8 cellular contexts compared by ENCODE assay signal in the genomic region with DNA sequence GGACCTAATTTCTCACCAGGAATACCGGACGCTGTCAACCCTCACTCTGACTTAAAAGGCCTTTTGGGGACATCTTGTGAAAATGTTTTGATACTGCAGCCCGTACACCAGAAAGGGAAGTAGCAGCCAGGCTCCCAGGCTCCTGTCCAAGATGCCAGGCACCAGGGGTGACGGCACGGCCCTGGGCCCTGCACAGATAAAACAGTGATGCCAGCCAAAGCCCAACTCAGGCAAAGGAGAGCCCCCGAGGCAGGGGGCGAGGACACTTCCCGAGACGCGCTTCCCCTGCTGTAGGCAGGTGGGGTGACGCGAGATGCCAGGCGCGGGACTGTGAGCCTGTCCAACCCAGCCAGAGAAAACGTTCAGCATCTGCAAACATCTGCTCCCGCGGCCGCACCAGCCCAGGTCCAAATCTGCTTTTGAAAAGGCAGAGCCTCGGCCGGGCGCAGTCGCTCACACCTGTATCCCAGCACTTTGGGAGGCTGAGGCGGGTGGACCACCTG.
DNase-seq lines count a peak whose midpoint lies in the region; ATAC-seq, FAIRE-seq and TF ChIP-seq lines count a peak whose summit lies in the region.

No MANE protein-coding gene starts in this region.

- no peaks in the 10 kb centered on the region for H3K79me2 ChIP-seq in OCI-LY1 (ENCODE audit: insufficient read depth, low read length)

- no peaks in the 10 kb centered on the region for H3F3A ChIP-seq in OCI-LY1 (ENCODE audit: insufficient read depth, low read length)

- TF ChIP-seq CTCF in OCI-LY1 (IDR thresholded peaks at IDR 0.05; ENCODE audit: low read length) (peak; percentile 60), fibroblast of mammary gland (conservative IDR thresholded peaks at IDR 0.05; ENCODE audit: control insufficient read depth, insufficient read depth, low read depth, low read length) (peak; percentile 7), retinal pigment epithelial cell (conservative IDR thresholded peaks at IDR 0.05; ENCODE audit: low read depth, low read length) (peak; percentile 19)

- H3K27me3 ChIP-seq in OCI-LY1 (ENCODE audit: insufficient read depth, low read length): no peaks in the 10 kb centered on the region; the same call in 1 of the 2 replicates

- H3K27ac ChIP-seq in OCI-LY1 (ENCODE audit: low read depth, low read length, poor library complexity, severe bottlenecking): no peak overlapping the region

- no peaks in the 10 kb centered on the region; the same call in 1 of the 2 replicates for H3K36me3 ChIP-seq in OCI-LY1 (ENCODE audit: insufficient read depth, low read length)

- no peaks in the 10 kb centered on the region for H4K20me1 ChIP-seq in OCI-LY1 (ENCODE audit: insufficient read depth, low read length)

- DNase-seq in fibroblast of mammary gland (ENCODE audit: low read depth) (peak; percentile 34), retinal pigment epithelial cell (ENCODE audit: low read depth) (no peak), iPS-NIHi11 (ENCODE audit: low spot score) (no peak), urothelium cell line (ENCODE audit: low spot score) (no peak)

- no peaks in the 10 kb centered on the region for H3K9me2 ChIP-seq in OCI-LY1 (ENCODE audit: low read depth, low read length)

- FAIRE-seq in urothelium cell line (lab: Jason Lieb, UNC): no peak

- H3K9me3 ChIP-seq in OCI-LY1 (ENCODE audit: low read length): no peaks in the 10 kb centered on the region

- no peak overlapping the region for H3K4me3 ChIP-seq in OCI-LY1 (ENCODE audit: low read depth, low read length, poor library complexity, severe bottlenecking)
- no peak overlapping the region for H3K4me3 ChIP-seq in fibroblast of mammary gland (ENCODE audit: control insufficient read depth, low read depth, low read length)
- no peak overlapping the region for H3K4me3 ChIP-seq in retinal pigment epithelial cell (ENCODE audit: low read length)

- no peak overlapping the region for H2AFZ ChIP-seq in OCI-LY1 (ENCODE audit: low read length)

- H3K9ac ChIP-seq in OCI-LY1 (ENCODE audit: low read length): no peak overlapping the region

- peak overlapping the region; percentile 17; the same call in 1 of the 2 replicates for H3K4me2 ChIP-seq in OCI-LY1 (ENCODE audit: low read length)

- peaks cover 14% of the 10 kb centered on the region for H3K4me1 ChIP-seq in OCI-LY1 (ENCODE audit: insufficient read depth, low read length, severe bottlenecking)

- ATAC-seq in GM19438 (IDR thresholded peaks at IDR 0.05; ENCODE audit: low read depth, unreplicated experiment) (peak; percentile 51), HG02870 (IDR thresholded peaks at IDR 0.05; ENCODE audit: unreplicated experiment) (no peak), GM21528 (IDR thresholded peaks at IDR 0.05; ENCODE audit: low FRiP score, unreplicated experiment) (no peak)

Comparison
In these comparisons a context has a peak if more than half of its experiments do, and no peak if none do; other contexts are left out.
1. CTCF ChIP-seq: peak in every context shown above with its lines; median percentile 60 in OCI-LY1; 19 in retinal pigment epithelial cell; 7 in fibroblast of mammary gland.